ENCODE assay signal across 9 cellular contexts in genomic region chr6:131353106-131353505, GRCh38.
"Had no signal": no experiment of that assay in that cellular context is flagged by ENCODE, and none has a peak within 500 bp of the region (broad histone marks: within the 10 kb centered on the region; RNA-seq: fewer than 3 reads in every experiment).

No MANE protein-coding gene starts in this region.

- H3K4me3 ChIP-seq: GM23338 had no signal

- H3K27ac ChIP-seq: HL-60, KMS-11 had no signal

- H3K27ac Mint-ChIP-seq: GM23338 had no signal

- FAIRE-seq: H1, H54 had no signal

- H3K9me3 Mint-ChIP-seq: H9 had no signal

- DNase-seq: H9, HCEC 1CT, IMR-90, KBM-7 had no signal

- H2AFZ ChIP-seq: GM23338 had no signal

- H3K4me2 ChIP-seq: GM23338, KMS-11 had no signal

- H3K9ac ChIP-seq: KMS-11 had no signal

- H3K4me3 Mint-ChIP-seq: GM23338, H9 had no signal

- ATAC-seq: GM23338 had no signal
